ENCODE assay signal across 8 cellular contexts in the genomic region with DNA sequence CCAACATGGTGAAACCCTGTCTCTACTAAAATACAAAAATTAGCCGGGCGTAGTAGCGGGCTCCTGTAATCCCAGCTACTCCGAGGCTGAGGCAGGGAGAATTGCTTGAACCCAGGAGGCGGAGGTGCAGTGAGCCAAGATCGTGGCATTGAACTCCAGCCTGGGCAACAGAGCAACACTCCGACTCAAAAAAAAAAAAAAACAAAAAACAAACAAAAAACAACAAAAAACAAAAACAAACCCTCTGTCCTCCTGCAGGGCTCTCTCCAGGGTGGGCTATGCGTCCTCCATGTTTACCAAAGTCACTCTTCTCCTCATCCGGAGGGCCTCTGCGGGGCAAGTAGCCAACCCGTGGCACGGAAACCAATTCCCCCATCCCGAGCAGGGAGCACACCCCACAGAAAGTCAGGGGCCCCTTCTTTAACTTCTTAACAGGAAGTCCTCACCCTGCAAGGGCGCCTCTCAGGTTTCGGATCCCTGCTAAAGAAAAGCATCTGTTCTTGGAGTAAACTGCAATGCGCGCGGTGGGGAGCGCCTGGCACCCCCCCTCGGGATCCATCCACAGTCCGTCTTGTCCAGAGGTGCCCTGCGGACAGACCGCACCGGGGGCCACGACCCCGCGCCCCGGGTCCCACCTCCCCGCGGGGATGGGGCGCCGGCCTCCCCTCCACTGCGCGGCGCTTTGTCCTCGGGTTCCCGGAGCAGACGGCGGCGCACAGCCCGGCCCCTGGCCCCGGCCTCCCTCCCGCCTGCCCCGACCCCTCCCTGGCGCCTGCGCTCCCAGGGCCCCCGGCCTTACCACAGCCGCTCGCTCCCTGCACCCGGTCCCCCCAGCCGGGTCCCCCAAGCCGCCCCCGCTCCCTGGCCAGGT. TPM values are rescaled to one million over a fixed set of nuclear protein-coding genes. Genes with fewer than 3 reads are reported as not detected.
DNase-seq lines count a peak whose midpoint lies in the region; ATAC-seq, FAIRE-seq and TF ChIP-seq lines count a peak whose summit lies in the region.

No MANE protein-coding gene starts in this region.

- peak overlapping the region; percentile 98 to 100 (median 100) for H3K27ac Mint-ChIP-seq in CD4-positive, alpha-beta memory T cell

- ATAC-seq in GM21723 (IDR thresholded peaks at IDR 0.05; ENCODE audit: unreplicated experiment) (peak; percentile 45), omental fat pad (ENCODE audit: low FRiP score) (peak; percentile 14), HG03097 (IDR thresholded peaks at IDR 0.05; ENCODE audit: low FRiP score, unreplicated experiment) (no peak), HG03139 (IDR thresholded peaks at IDR 0.05; ENCODE audit: unreplicated experiment) (no peak)

- no peaks in the 10 kb centered on the region for H3K27me3 ChIP-seq in CD4-positive, alpha-beta memory T cell (ENCODE audit: insufficient read depth, low read length)

- FAIRE-seq in frontal cortex (lab: Jason Lieb, UNC) = no peak

- intact Hi-C loops in CD4-positive, alpha-beta memory T cell (cut with micrococcal nuclease) = loop anchor here (5.0 kb wide), 1 partner anchor 65 kb away; no protein-coding TSS in a partner anchor

- peaks cover 17 to 29% of the 10 kb centered on the region in 2 donors for H3K36me3 Mint-ChIP-seq in CD4-positive, alpha-beta memory T cell

- peak overlapping the region; percentile 67 for H3K27ac ChIP-seq in CD4-positive, alpha-beta memory T cell (ENCODE audit: low read depth, low read length)

- H3K4me1 Mint-ChIP-seq in CD4-positive, alpha-beta memory T cell = peaks cover 27 to 62% (median 41%) of the 10 kb centered on the region in 4 donors

- TF ChIP-seq CTCF in omental fat pad (IDR thresholded peaks at IDR 0.05) = no peak

- no peaks in the 10 kb centered on the region for H3K36me3 ChIP-seq in CD4-positive, alpha-beta memory T cell (ENCODE audit: insufficient read depth, low read length)

- peak overlapping the region; percentile 55 for H3K4me3 ChIP-seq in CD4-positive, alpha-beta memory T cell (ENCODE audit: low read length in 2 of 2)

- H3K4me3 Mint-ChIP-seq in CD4-positive, alpha-beta memory T cell = peak overlapping the region; percentile 97 to 100 (median 100)

- POLR2A ChIA-PET in CD4-positive, alpha-beta memory T cell (lab: Charles Lee; ENCODE audit: partially characterized antibody) = interaction anchor here (2.3 to 3.9 kb wide), 5 partner anchors 12 to 66 kb away, joined by 7 to 58 read pairs (median 22); no protein-coding TSS in a partner anchor

- no peaks in the 10 kb centered on the region for H3K27me3 Mint-ChIP-seq in CD4-positive, alpha-beta memory T cell

- peak; percentile 50 to 67 (median 57) for DNase-seq in CD4-positive, alpha-beta memory T cell
- DNase-seq in NOMO-1 treated with dmso at 0.1 percent for 144 hours (lab: John Stamatoyannopoulos, UW; ENCODE audit: unreplicated experiment) (peak; percentile 37), activated gamma-delta T cell treated with Interleukin-2 at 50 U/mL for 16 hours (peak; percentile 40), frontal cortex (ENCODE audit: low spot score in 2 of 2) (peak; percentile 54 to 66), omental fat pad (ENCODE audit: low spot score) (no peak)

- no peaks in the 10 kb centered on the region for H3K9me3 ChIP-seq in CD4-positive, alpha-beta memory T cell (ENCODE audit: control insufficient read depth in 1 of 2, low read length in 2 of 2)

- peaks cover 54% of the 10 kb centered on the region for H3K4me1 ChIP-seq in CD4-positive, alpha-beta memory T cell (ENCODE audit: insufficient read depth, low read length)

- CTCF ChIA-PET in CD4-positive, alpha-beta memory T cell (lab: Charles Lee; ENCODE audit: partially characterized antibody) = interaction anchor here (0.7 to 3.2 kb wide), 5 partner anchors 11 to 1849 kb away, joined by 3 to 19 read pairs (median 4); no protein-coding TSS in a partner anchor

- H3K9me3 Mint-ChIP-seq in CD4-positive, alpha-beta memory T cell = no peaks in the 10 kb centered on the region

RNA-seq across cellular contexts. Expression of gene CERK, which starts 0.7 kb away (rescaled TPM):
- total RNA-seq in CD4-positive, alpha-beta memory T cell = 100 to 1,000 TPM; 161 to 164 TPM
- 100 to 1,000 TPM in 1 of 2 donors, 10 to 100 TPM in 1; 91.2 to 111 TPM for polyA plus RNA-seq in CD4-positive, alpha-beta memory T cell
- total RNA-seq in frontal cortex (35.1 TPM), omental fat pad (10 to 100 TPM; 32.7 to 47.8 (median 39.7) TPM)

RNA-seq across cellular contexts. Expression of gene TBC1D22A, which starts 25.1 kb away (rescaled TPM):
- 10 to 100 TPM; 49.0 to 49.2 TPM for total RNA-seq in CD4-positive, alpha-beta memory T cell
- 10 to 100 TPM; 20.6 to 24.4 TPM for polyA plus RNA-seq in CD4-positive, alpha-beta memory T cell
- 5.3 TPM for total RNA-seq in frontal cortex
- total RNA-seq in omental fat pad = 10 to 100 TPM; 21.3 to 31.2 (median 24.5) TPM

Comparison
In these comparisons a context has a peak if more than half of its experiments do, and no peak if none do; other contexts are left out.
1. ATAC-seq: peak in GM21723 (single experiment) and omental fat pad (single experiment); none in HG03097 (single experiment) and HG03139 (single experiment).